In genomic region chrX:24054182-24055042, GRCh38 we compare ENCODE assay signal across 8 cellular contexts. TPM values are rescaled to one million over a fixed set of nuclear protein-coding genes. Genes with fewer than 3 reads are reported as not detected.
A peak's percentile ranks its signal among the peaks of the same experiment; 100 is the strongest.
DNase-seq lines count a peak whose midpoint lies in the region; ATAC-seq lines count a peak whose summit lies in the region.

Gene EIF2S3 (plus strand): TSS chrX:24054956. CDS start chrX:24054969, 13 bp downstream.

- peak; percentile 95 for ATAC-seq in GM21360 (IDR thresholded peaks at IDR 0.05; ENCODE audit: unreplicated experiment)

- peak; percentile 85 for DNase-seq in COR-L47 (lab: John Stamatoyannopoulos, UW)
- DNase-seq in HT-29 (ENCODE audit: low spot score) = peak; percentile 89
- DNase-seq in NOMO-1 (lab: John Stamatoyannopoulos, UW; ENCODE audit: unreplicated experiment in 2 of 2) = peak; percentile 94 to 96
- peak; percentile 95 for DNase-seq in activated CD8-positive, alpha-beta memory T cell treated with anti-CD3 and anti-CD28 coated beads for 24 hours
- peak; percentile 82 for DNase-seq in effector CD8-positive, alpha-beta T cell (lab: John Stamatoyannopoulos, UW)
- DNase-seq in medulla oblongata (ENCODE audit: extremely low spot score) = peak; percentile 93
- DNase-seq in stimulated activated CD8-positive, alpha-beta memory T cell treated with anti-CD3 and anti-CD28 coated beads, Interleukin-12 subunit alpha, Interleukin-12 subunit beta, amount 100 ng/mL, for 1 hour (ENCODE audit: low read depth) = peak; percentile 64

RNA-seq across cellular contexts. Expression of gene EIF2S3, which starts in this region (rescaled TPM):
- total RNA-seq in HT-29 (2014; rRNA removed; shearing (Covaris generic)) = 89.8 and 95.2 TPM in 2 replicates

Comparison
In these comparisons a context has a peak if more than half of its experiments do, and no peak if none do; other contexts are left out.
1. Peak in every context shown above with its lines: DNase-seq and ATAC-seq.